25 cellular contexts compared by ENCODE assay signal in the genomic region with DNA sequence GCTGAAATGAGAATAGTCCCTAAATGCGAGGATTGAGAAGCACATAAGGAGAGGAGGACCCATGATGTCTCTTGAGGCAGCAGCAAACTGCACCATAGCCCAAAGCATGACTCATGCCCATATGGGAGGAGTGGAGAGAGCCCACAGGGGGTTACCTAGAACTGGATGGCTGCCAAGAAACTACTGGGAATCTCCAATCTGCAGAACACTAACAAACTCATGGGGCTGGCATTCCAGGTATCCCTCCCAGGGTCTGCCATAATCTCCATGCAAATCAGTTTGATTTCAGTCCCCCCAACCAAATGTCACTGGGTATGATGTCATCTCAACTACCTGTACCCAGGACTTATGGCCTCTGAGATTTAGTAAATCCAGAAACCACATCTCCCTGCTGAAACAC.
DNase-seq lines count a peak whose midpoint lies in the region; ATAC-seq and TF ChIP-seq lines count a peak whose summit lies in the region.
"Had no signal": no experiment of that assay in that cellular context is flagged by ENCODE, and none has a peak within 500 bp of the region (broad histone marks: within the 10 kb centered on the region; RNA-seq: fewer than 3 reads in every experiment).

No MANE protein-coding gene starts in this region.

- no peaks in the 10 kb centered on the region for H3K36me3 ChIP-seq in gastroesophageal sphincter

- no peaks in the 10 kb centered on the region for H3K9me3 ChIP-seq in gastroesophageal sphincter
- H3K9me3 ChIP-seq: Caco-2 had no signal

- no peak for TF ChIP-seq CTCF in gastroesophageal sphincter (IDR thresholded peaks at IDR 0.05)

- H3K27ac ChIP-seq in gastroesophageal sphincter, result no peak overlapping the region
- H3K27ac ChIP-seq: 22Rv1 had no signal

- H3K4me3 ChIP-seq in gastroesophageal sphincter, result no peak overlapping the region

- no peak for TF ChIP-seq POLR2A in gastroesophageal sphincter (IDR thresholded peaks at IDR 0.05)

- H3K4me1 ChIP-seq in gastroesophageal sphincter, result no peaks in the 10 kb centered on the region
- H3K4me1 ChIP-seq: Caco-2 had no signal

- no peaks in the 10 kb centered on the region for H3K27me3 ChIP-seq in gastroesophageal sphincter

- no peak for TF ChIP-seq EP300 in gastroesophageal sphincter (IDR thresholded peaks at IDR 0.05)

- DNase-seq in DMS 273 (lab: John Stamatoyannopoulos, UW; ENCODE audit: unreplicated experiment), result peak; percentile 57
- DNase-seq in DMS 273 treated with DMSO at 0.1 percent for 48 hours (lab: John Stamatoyannopoulos, UW), result no peak
- peak; percentile 8 for DNase-seq in M059J (ENCODE audit: low read depth)
- DNase-seq in NCI-H82 (lab: John Stamatoyannopoulos, UW), result peak; percentile 74
- peak; percentile 75 for DNase-seq in kidney tubule cell (ENCODE audit: low spot score)
- no peak for DNase-seq in C1 segment of cervical spinal cord (lab: John Stamatoyannopoulos, UW)
- DNase-seq: Caco-2; CD4-positive, CD25-positive, alpha-beta regulatory T cell; DMS53; EL; GOT3; KBM-7; NCI-H146; NCI-H2029 treated with DMSO at 0.1 percent for 48 hours; NCI-H526; PC-3; RPMI8226; SHP77 treated with DMSO at 0.1 percent for 48 hours; T-helper 1 cell; T-helper 9 cell had no signal

- ATAC-seq in gastroesophageal sphincter (no peak), GM19328 (IDR thresholded peaks at IDR 0.05; ENCODE audit: unreplicated experiment) (no peak)
- ATAC-seq: HCT116, PC-3, SK-N-SH treated with all-trans-retinoic acid at 6 μM for 48 hours had no signal

- 89% methylated on average over 1 of the region's 1 CpG; no CpG with 5 or more reads in 1 of the 2 donors for WGBS in gastroesophageal sphincter (ENCODE audit: low coverage in 1 of 2), 2 donors

Comparison
In these comparisons a context has a peak if more than half of its experiments do, and no peak if none do; other contexts are left out.
1. DNase-seq: peak in DMS 273 (single experiment), M059J (single experiment), NCI-H82 (single experiment) and kidney tubule cell (single experiment); none in DMS 273 treated with DMSO at 0.1 percent for 48 hours (single experiment) and C1 segment of cervical spinal cord (0 of 14).